In genomic region chr5:113807384-113808053, GRCh38 we compare ENCODE assay signal across 13 cellular contexts.
A peak's percentile ranks its signal among the peaks of the same experiment; 100 is the strongest.
DNase-seq lines count a peak whose midpoint lies in the region; ATAC-seq and TF ChIP-seq lines count a peak whose summit lies in the region.
"Had no signal": no experiment of that assay in that cellular context is flagged by ENCODE, and none has a peak within 500 bp of the region (broad histone marks: within the 10 kb centered on the region; RNA-seq: fewer than 3 reads in every experiment).

No MANE protein-coding gene starts in this region.

- no peaks in the 10 kb centered on the region for H3K4me1 Mint-ChIP-seq in stimulated activated memory B cell treated with anti-CD40 and anti-IgM and Interleukin-4, amounts not matched to agents 10 μg/mL and 1 μg/mL and 100 μg/mL, for 72 hours
- H3K4me1 Mint-ChIP-seq: naive B cell had no signal

- no peak for ATAC-seq in stimulated activated memory B cell treated with anti-CD40 and anti-IgM and Interleukin-4, amounts not matched to agents 10 μg/mL and 1 μg/mL and 100 μg/mL, for 72 hours
- ATAC-seq in GM18870 (IDR thresholded peaks at IDR 0.05; ENCODE audit: unreplicated experiment) (no peak), HG03565 (IDR thresholded peaks at IDR 0.05; ENCODE audit: unreplicated experiment) (no peak)

- peak; percentile 3 for DNase-seq in ELR (ENCODE audit: low read depth)
- DNase-seq in WERI-Rb-1 = peak; percentile 75
- peak; percentile 5 for DNase-seq in globus pallidus (ENCODE audit: low spot score)
- peak; percentile 35 for DNase-seq in putamen (ENCODE audit: low spot score)
- no peak for DNase-seq in HuH-7 (ENCODE audit: low spot score)
- DNase-seq: H9, naive B cell, NCI-H1048, Peyer's patch had no signal

- no peaks in the 10 kb centered on the region for H3K27me3 ChIP-seq in WERI-Rb-1 (ENCODE audit: insufficient read depth, low read depth, severe bottlenecking)
- H3K27me3 ChIP-seq: Peyer's patch had no signal

- no peak overlapping the region for H3K27ac Mint-ChIP-seq in stimulated activated memory B cell treated with anti-CD40 and anti-IgM and Interleukin-4, amounts not matched to agents 10 μg/mL and 1 μg/mL and 100 μg/mL, for 72 hours
- H3K27ac Mint-ChIP-seq: activated naive CD8-positive, alpha-beta T cell; H9; naive B cell had no signal

- H3K4me3 ChIP-seq in WERI-Rb-1 (ENCODE audit: low read depth, low read length) = peak overlapping the region; percentile 18
- H3K4me3 ChIP-seq: Peyer's patch had no signal

- no peak for TF ChIP-seq CTCF in WERI-Rb-1 (IDR thresholded peaks at IDR 0.05; ENCODE audit: low read depth, low read length)

- no peak overlapping the region for H3K4me3 Mint-ChIP-seq in stimulated activated memory B cell treated with anti-CD40 and anti-IgM and Interleukin-4, amounts not matched to agents 10 μg/mL and 1 μg/mL and 100 μg/mL, for 72 hours
- H3K4me3 Mint-ChIP-seq: activated naive CD8-positive, alpha-beta T cell; H9; naive B cell had no signal

- H3K36me3 Mint-ChIP-seq in stimulated activated memory B cell treated with anti-CD40 and anti-IgM and Interleukin-4, amounts not matched to agents 10 μg/mL and 1 μg/mL and 100 μg/mL, for 72 hours = no peaks in the 10 kb centered on the region
- H3K36me3 Mint-ChIP-seq: activated naive CD8-positive, alpha-beta T cell; naive B cell had no signal

- H3K27ac ChIP-seq in WERI-Rb-1 = peak overlapping the region; percentile 64
- H3K27ac ChIP-seq: Peyer's patch had no signal

- no peaks in the 10 kb centered on the region for H3K9me3 ChIP-seq in WERI-Rb-1 (ENCODE audit: severe bottlenecking)
- H3K9me3 ChIP-seq: Peyer's patch had no signal

- no peaks in the 10 kb centered on the region for H3K27me3 Mint-ChIP-seq in stimulated activated memory B cell treated with anti-CD40 and anti-IgM and Interleukin-4, amounts not matched to agents 10 μg/mL and 1 μg/mL and 100 μg/mL, for 72 hours

- peaks cover 4% of the 10 kb centered on the region for H3K9me3 Mint-ChIP-seq in stimulated activated memory B cell treated with anti-CD40 and anti-IgM and Interleukin-4, amounts not matched to agents 10 μg/mL and 1 μg/mL and 100 μg/mL, for 72 hours

- H3K36me3 ChIP-seq in WERI-Rb-1 = no peaks in the 10 kb centered on the region
- H3K36me3 ChIP-seq: Peyer's patch had no signal
